Comparison of ENCODE assay signal across 23 cellular contexts in the genomic region with DNA sequence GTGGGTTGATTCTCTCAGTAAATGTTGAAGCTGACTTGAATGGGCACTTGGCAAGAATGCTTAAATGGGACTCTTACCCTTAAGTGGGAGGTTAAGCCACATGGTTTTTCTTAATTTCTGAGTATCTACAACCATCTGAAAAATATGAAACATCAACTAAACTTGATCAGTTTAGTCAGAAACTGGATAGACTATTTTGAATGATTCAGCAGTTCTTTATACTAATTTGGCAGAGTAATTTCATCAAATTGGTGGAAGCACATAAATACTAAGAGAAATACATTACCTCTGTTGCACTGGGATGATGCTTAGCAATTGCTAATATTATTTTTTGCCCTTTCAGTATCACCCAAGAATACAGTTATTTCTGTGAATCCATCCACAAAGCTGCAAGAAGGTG. TPM values are rescaled to one million over a fixed set of nuclear protein-coding genes. Genes with fewer than 3 reads are reported as not detected.
"Had no signal": no experiment of that assay in that cellular context is flagged by ENCODE, and none has a peak within 500 bp of the region (broad histone marks: within the 10 kb centered on the region; RNA-seq: fewer than 3 reads in every experiment).

No MANE protein-coding gene starts in this region.

- DNase-seq: dorsolateral prefrontal cortex; effector CD4-positive, alpha-beta T cell; left ventricle myocardium superior; lower lobe of right lung; natural killer cell; occipital lobe; pancreas; retina; stimulated activated CD4-positive, alpha-beta T cell treated with anti-CD3 and anti-CD28 coated beads, Interleukin-2, amount 100 ng/mL, for 24 hours; stimulated activated CD4-positive, alpha-beta T cell treated with anti-CD3 and anti-CD28 coated beads, Interleukin-4, amount 100 ng/mL, for 24 hours; stimulated activated naive CD4-positive, alpha-beta T cell treated with Interleukin-2 at 50 U/mL for 16 hours; stomach; thyroid gland; trophoblast cell had no signal

- H3K4me1 ChIP-seq: lower lobe of right lung, pancreas, thyroid gland had no signal

- H3K9me3 ChIP-seq: esophagus muscularis mucosa, lower lobe of right lung, pancreas, stomach, thyroid gland, vagina had no signal

- ATAC-seq: left ventricle myocardium superior; lower lobe of right lung; natural killer cell; pancreas; sciatic nerve; stimulated activated effector memory CD8-positive, alpha-beta T cell treated with anti-CD3 and anti-CD28 coated beads, Interleukin-12 subunit alpha, Interleukin-12 subunit beta, amount 100 ng/mL, for 72 hours had no signal

- FAIRE-seq: colon, frontal cortex, keratinocyte, pancreas had no signal

- H3K4me3 ChIP-seq: esophagus muscularis mucosa, lower lobe of right lung, smooth muscle cell, stomach, thyroid gland, vagina had no signal

- H3K27ac ChIP-seq: dorsolateral prefrontal cortex, epithelial cell of prostate, esophagus muscularis mucosa, lower lobe of right lung, pancreas, stomach, thyroid gland, vagina had no signal

- H3K27me3 ChIP-seq: esophagus muscularis mucosa, pancreas, stomach, thyroid gland, vagina had no signal

- H3K36me3 ChIP-seq: esophagus muscularis mucosa, lower lobe of right lung, pancreas, stomach, thyroid gland, vagina had no signal

- H3K4me2 ChIP-seq: smooth muscle cell had no signal

RNA-seq across cellular contexts. Expression of gene VCAM1, which starts 4.7 kb away (rescaled TPM):
- polyA plus RNA-seq: keratinocyte had no signal
